Comparison of ENCODE assay signal across 8 cellular contexts in genomic region chr3:49019941-49020334, GRCh38. TPM values are rescaled to one million over a fixed set of nuclear protein-coding genes. Genes with fewer than 3 reads are reported as not detected.
DNase-seq lines count a peak whose midpoint lies in the region; ATAC-seq, FAIRE-seq and TF ChIP-seq lines count a peak whose summit lies in the region.

No MANE protein-coding gene starts in this region.

- no peak for FAIRE-seq in GM12891 (lab: Jason Lieb, UNC)

- peak overlapping the region; percentile 83 for H3K4me3 ChIP-seq in retinal pigment epithelial cell (ENCODE audit: low read length)

- no peak for TF ChIP-seq CTCF in retinal pigment epithelial cell (conservative IDR thresholded peaks at IDR 0.05; ENCODE audit: low read depth, low read length)

- DNase-seq in GM12891 (ENCODE audit: insufficient read length, low spot score), result no peak
- DNase-seq in OCI-M1 (lab: John Stamatoyannopoulos, UW), result peak; percentile 45
- DNase-seq in epithelial cell of prostate (ENCODE audit: low read depth, low spot score), result no peak
- no peak for DNase-seq in retinal pigment epithelial cell (ENCODE audit: low read depth)
- DNase-seq in Ammon's horn (ENCODE audit: low spot score), result no peak
- DNase-seq in H4 (ENCODE audit: low spot score), result no peak
- no peak for DNase-seq in NCI-H1048 (lab: John Stamatoyannopoulos, UW)

- ATAC-seq in HG02840 (IDR thresholded peaks at IDR 0.05; ENCODE audit: low FRiP score, unreplicated experiment), result no peak

- TF ChIP-seq POLR2A in GM12891 (IDR thresholded peaks at IDR 0.05; ENCODE audit: low read depth, low read length), result peak; percentile 47; the same call in 1 of the 2 replicates

- peak overlapping the region; percentile 98 for H3K27ac ChIP-seq in epithelial cell of prostate

TF ChIP-seq in GM12891, 5 proteins besides CTCF, POLR2A, EP300 and RAD21:
- TF ChIP-seq SPI1 (IDR thresholded peaks at IDR 0.05; ENCODE audit: low read depth, low read length) (no peak), TAF1 (IDR thresholded peaks at IDR 0.05; ENCODE audit: low read depth, low read length) (no peak), POU2F2 (IDR thresholded peaks at IDR 0.05; ENCODE audit: low read depth, low read length) (no peak), PAX5 (IDR thresholded peaks at IDR 0.05; ENCODE audit: insufficient read depth, low read length, severe bottlenecking) (no peak), POLR2AphosphoS5 (IDR thresholded peaks at IDR 0.05; ENCODE audit: low read depth, low read length) (peak; percentile 20; the same call in 1 of the 2 replicates)

RNA-seq across cellular contexts. Expression of gene DALRD3, which starts 1.6 kb away (rescaled TPM):
- 22.2 TPM for polyA plus RNA-seq in GM12891 (2012; ENCODE audit: low read depth, missing spikeins)
- 31.4 and 44.1 TPM in 2 replicates for total RNA-seq in H4 (2014; rRNA removed; shearing (Covaris generic))

RNA-seq across cellular contexts. Expression of gene NDUFAF3, which starts 2.0 kb away (rescaled TPM):
- 105 TPM for polyA plus RNA-seq in GM12891 (2012; ENCODE audit: low read depth, missing spikeins)
- total RNA-seq in H4 (2014; rRNA removed; shearing (Covaris generic)), result 80.9 and 87.8 TPM in 2 replicates

RNA-seq across cellular contexts. Expression of gene IMPDH2, which starts 9.3 kb away (rescaled TPM):
- 251 TPM for polyA plus RNA-seq in GM12891 (2012; ENCODE audit: low read depth, missing spikeins)
- 314 and 330 TPM in 2 replicates for total RNA-seq in H4 (2014; rRNA removed; shearing (Covaris generic))

RNA-seq across cellular contexts. Expression of gene WDR6, which starts 12.7 kb away (rescaled TPM):
- 126 TPM for polyA plus RNA-seq in GM12891 (2012; ENCODE audit: low read depth, missing spikeins)
- total RNA-seq in H4 (2014; rRNA removed; shearing (Covaris generic)), result 25.3 and 29.6 TPM in 2 replicates

RNA-seq across cellular contexts. Expression of gene P4HTM, which starts 29.9 kb away (rescaled TPM):
- polyA plus RNA-seq in GM12891 (2012; ENCODE audit: low read depth, missing spikeins), result 17.9 TPM
- 12.8 and 22.0 TPM in 2 replicates for total RNA-seq in H4 (2014; rRNA removed; shearing (Covaris generic))
